ENCODE assay signal across 23 cellular contexts in the genomic region with DNA sequence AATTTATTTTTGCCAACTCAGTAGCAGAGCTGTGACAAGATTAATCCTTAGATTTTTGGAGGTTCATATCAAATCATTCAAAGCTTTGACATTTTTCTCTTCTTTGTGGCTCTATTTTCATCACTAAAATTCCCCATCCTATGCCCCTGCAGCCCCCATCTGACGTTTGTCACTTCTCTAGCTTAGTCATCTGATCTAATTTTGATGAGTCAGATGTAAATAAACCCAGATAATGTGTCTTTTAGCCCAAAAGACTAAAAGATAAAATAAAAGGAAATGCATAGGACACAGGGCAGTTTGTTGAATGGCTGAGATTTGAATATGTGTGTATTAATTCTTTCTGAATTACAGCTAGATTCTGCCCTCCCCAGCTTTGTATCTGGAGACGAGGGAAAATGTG. TPM values are rescaled to one million over a fixed set of nuclear protein-coding genes. Genes with fewer than 3 reads are reported as not detected.
DNase-seq lines count a peak whose midpoint lies in the region; ATAC-seq and TF ChIP-seq lines count a peak whose summit lies in the region.
"Had no signal": no experiment of that assay in that cellular context is flagged by ENCODE, and none has a peak within 500 bp of the region (broad histone marks: within the 10 kb centered on the region; RNA-seq: fewer than 3 reads in every experiment).

No MANE protein-coding gene starts in this region.

- TF ChIP-seq RAD21 in SK-N-SH (IDR thresholded peaks at IDR 0.05; ENCODE audit: low read length) = no peak

- H2AFZ ChIP-seq in SK-N-SH (ENCODE audit: low read depth) = no peak overlapping the region

- intact Hi-C loops in sigmoid colon (cut with DNase I) = no loop called here

- H3K4me3 Mint-ChIP-seq in HFFc6 (peak overlapping the region; percentile 78), chondrocyte (ENCODE audit: unreplicated experiment) (no peak overlapping the region)
- H3K4me3 Mint-ChIP-seq: CD4-positive, alpha-beta T cell; H9; IgD-negative memory B cell had no signal

- H3K9ac ChIP-seq in SK-N-SH = no peak overlapping the region

- H3K36me3 Mint-ChIP-seq in HFFc6 (ENCODE audit: low read depth) (peaks cover 4% of the 10 kb centered on the region; the same call in 1 of the 2 replicates), chondrocyte (ENCODE audit: low read depth) (no peaks in the 10 kb centered on the region)
- H3K36me3 Mint-ChIP-seq: IgD-negative memory B cell had no signal

- H3K27ac ChIP-seq in SK-N-SH (ENCODE audit: low read depth in 2 of 2, low read length in 1 of 2) = peak overlapping the region in 1 of 2 experiments; percentile 44; a peak in 1 of 4 replicates
- peak overlapping the region in 3 of 4 donors; percentile 82 to 86 (median 83) for H3K27ac ChIP-seq in sigmoid colon
- no peak overlapping the region for H3K27ac ChIP-seq in RWPE1
- H3K27ac ChIP-seq: 22Rv1 had no signal

- H3K4me1 ChIP-seq in SK-N-SH (ENCODE audit: control insufficient read depth in 1 of 2, insufficient read depth in 2 of 2, low read depth in 1 of 2, low read length in 1 of 2) = peaks cover 5 to 23% of the 10 kb centered on the region in 2 experiments; a peak in 3 of 4 replicates
- peaks cover 0 to 36% (median 27%) of the 10 kb centered on the region in 4 donors for H3K4me1 ChIP-seq in sigmoid colon
- H3K4me1 ChIP-seq: BE2C had no signal

- no peak overlapping the region for H3K4me3 ChIP-seq in SK-N-SH (ENCODE audit: low read depth in 2 of 2, low read length in 1 of 2)
- H3K4me3 ChIP-seq in sigmoid colon = no peak overlapping the region

- H3K9me3 ChIP-seq in SK-N-SH = no peaks in the 10 kb centered on the region
- H3K9me3 ChIP-seq in sigmoid colon = no peaks in the 10 kb centered on the region
- H3K9me3 ChIP-seq: BE2C had no signal

- POLR2A ChIA-PET in SK-N-SH (lab: Yijun Ruan, JAX) = no interaction called here
- POLR2A ChIA-PET in RWPE1 (lab: Yijun Ruan, JAX; ENCODE audit: low non-redundant PET) = no interaction called here

- ATAC-seq in SK-N-SH treated with all-trans-retinoic acid at 6 μM for 48 hours (no peak), HG03108 (IDR thresholded peaks at IDR 0.05; ENCODE audit: unreplicated experiment) (no peak)
- ATAC-seq: PC-3 had no signal

- DNase-seq in SK-N-SH (no peak), HFFc6 (no peak), chondrocyte (ENCODE audit: low spot score) (no peak), sigmoid colon (no peak), NCI-H345 treated with DMSO at 0.1 percent for 48 hours (lab: John Stamatoyannopoulos, UW; ENCODE audit: unreplicated experiment) (no peak), RWPE1 (ENCODE audit: low spot score) (no peak)
- DNase-seq: BE2C; Calu3; CD4-positive, alpha-beta T cell; DMS53; H9; MV-4-11; NCI-H1436; NCI-H2029; NCI-H2171 treated with DMSO at 0.1 percent for 48 hours; NCI-H774; PC-3 had no signal

- no peak for TF ChIP-seq EP300 in SK-N-SH (IDR thresholded peaks at IDR 0.05; ENCODE audit: borderline replicate concordance in 1 of 2, low read depth in 1 of 2, low read length in 1 of 2)
- no peak for TF ChIP-seq EP300 in sigmoid colon (IDR thresholded peaks at IDR 0.05)

- H3F3A ChIP-seq in SK-N-SH (replicated peaks; ENCODE audit: insufficient read depth) = no peaks in the 10 kb centered on the region

- TF ChIP-seq CTCF in SK-N-SH (IDR thresholded peaks at IDR 0.05) (no peak), HFFc6 (IDR thresholded peaks at IDR 0.05) (no peak), chondrocyte (IDR thresholded peaks at IDR 0.05) (no peak), sigmoid colon (IDR thresholded peaks at IDR 0.05) (no peak), RWPE1 (conservative IDR thresholded peaks at IDR 0.05; ENCODE audit: low read depth) (no peak)

- no peaks in the 10 kb centered on the region for H3K79me2 ChIP-seq in SK-N-SH (ENCODE audit: insufficient read depth)

- no peak for TF ChIP-seq POLR2A in sigmoid colon (IDR thresholded peaks at IDR 0.05)

- no peaks in the 10 kb centered on the region for H3K27me3 ChIP-seq in SK-N-SH (ENCODE audit: insufficient read depth)
- no peaks in the 10 kb centered on the region for H3K27me3 ChIP-seq in sigmoid colon

- H3K4me1 Mint-ChIP-seq in HFFc6 (ENCODE audit: low read depth) (peaks cover 51% of the 10 kb centered on the region), chondrocyte (ENCODE audit: low read depth) (peaks cover 45% of the 10 kb centered on the region)
- H3K4me1 Mint-ChIP-seq: IgD-negative memory B cell had no signal

- H3K27me3 Mint-ChIP-seq in HFFc6 (ENCODE audit: insufficient read depth) = no peaks in the 10 kb centered on the region
- H3K27me3 Mint-ChIP-seq in chondrocyte (ENCODE audit: low read depth) = no peaks in the 10 kb centered on the region

- H3K36me3 ChIP-seq in SK-N-SH (replicated peaks in 1 of 2; ENCODE audit: control insufficient read depth in 1 of 2, insufficient read depth in 2 of 2, low read length in 1 of 2) (no peaks in the 10 kb centered on the region), sigmoid colon (no peaks in the 10 kb centered on the region)
- H3K36me3 ChIP-seq: BE2C had no signal

- CTCF ChIA-PET in SK-N-SH (lab: Yijun Ruan, JAX) (interaction anchor here (0.7 to 1.4 kb wide), 3 partner anchors 12 to 452 kb away, joined by 3 read pairs; no protein-coding TSS in a partner anchor), RWPE1 (lab: Yijun Ruan, JAX) (interaction anchor here (1.2 to 1.3 kb wide), 2 partner anchors 37 to 63 kb away, joined by 3 to 4 read pairs; partner anchors contain the start of gene SNX18)

- H3K9me3 Mint-ChIP-seq in HFFc6 (no peaks in the 10 kb centered on the region), chondrocyte (ENCODE audit: low read depth) (no peaks in the 10 kb centered on the region)
- H3K9me3 Mint-ChIP-seq: CD4-positive, alpha-beta T cell; IgD-negative memory B cell had no signal

- no peaks in the 10 kb centered on the region for H3K9me2 ChIP-seq in SK-N-SH

- no peaks in the 10 kb centered on the region for H4K20me1 ChIP-seq in SK-N-SH (ENCODE audit: insufficient read depth)

- H3K27ac Mint-ChIP-seq in HFFc6 = peak overlapping the region; percentile 84
- peak overlapping the region; percentile 88 for H3K27ac Mint-ChIP-seq in chondrocyte (ENCODE audit: unreplicated experiment)
- H3K27ac Mint-ChIP-seq: CD4-positive, alpha-beta T cell; H9; IgD-negative memory B cell had no signal

- H3K4me2 ChIP-seq in SK-N-SH = peak overlapping the region; percentile 14; the same call in 1 of the 2 replicates

- WGBS in SK-N-SH (ENCODE audit: low lambda C conversion rate) = 38% methylated on average over 2 of the region's 2 CpGs
- WGBS in sigmoid colon, 2 donors = 53 to 64% methylated on average over 2 of the region's 2 CpGs

TF ChIP-seq in SK-N-SH, 30 proteins besides CTCF, POLR2A, EP300 and RAD21 (continues in another document):
- TF ChIP-seq POLR2AphosphoS5 (IDR thresholded peaks at IDR 0.05; ENCODE audit: low read depth, low read length) (no peak), TAF1 (IDR thresholded peaks at IDR 0.05; ENCODE audit: borderline replicate concordance, low read depth, low read length) (no peak), GABPA (IDR thresholded peaks at IDR 0.05; ENCODE audit: low read depth) (no peak), CHD2 (IDR thresholded peaks at IDR 0.05; ENCODE audit: low read length, partially characterized antibody) (no peak), PBX3 (IDR thresholded peaks at IDR 0.05) (no peak)

TF ChIP-seq in SK-N-SH treated with all-trans-retinoic acid at 6 μM for 48 hours, 23 proteins besides CTCF, POLR2A, EP300 and RAD21 (continues in another document):
- TF ChIP-seq TOX (CRISPR knock-in tag; IDR thresholded peaks at IDR 0.05; ENCODE audit: borderline replicate concordance) (no peak), ZNF70 (CRISPR knock-in tag; IDR thresholded peaks at IDR 0.05) (no peak), ZFP3 (CRISPR knock-in tag; IDR thresholded peaks at IDR 0.05) (no peak), ZC3H10 (CRISPR knock-in tag; IDR thresholded peaks at IDR 0.05) (no peak), TSHZ2 (CRISPR knock-in tag; IDR thresholded peaks at IDR 0.05) (no peak)

RNA-seq across cellular contexts. Expression of gene HSPB3, which starts 0.9 kb away (rescaled TPM):
- polyA plus RNA-seq in SK-N-SH (2012; rRNA removed) (3.3 TPM in 2 replicates), sigmoid colon (1 to 10 TPM in 2 of 3 donors, under 1 TPM in 1; 0.23 to 2.4 (median 1.2) TPM)
- 3.1 TPM in 2 replicates for polyA plus RNA-seq in SK-N-SH (2012; cell fraction: cytosol; rRNA removed)
- 3.2 and 4.2 TPM in 2 replicates for polyA plus RNA-seq in SK-N-SH (2012; cell fraction: nucleus; rRNA removed)
- 1 to 10 TPM; 3.3 to 9.6 (median 7.5) TPM for total RNA-seq in HFFc6 (2021; fragmentation: NEBNext Ultra II Directional; extraction: Animal tissue kit (Norgen Biotek cat#: 25700))
- total RNA-seq in chondrocyte (0.37 to 4.8 TPM (median 0.46 TPM) in 3 replicates), sigmoid colon (10 to 100 TPM in 1 of 4 donors, 1 to 10 TPM in 2, under 1 TPM in 1; 0.68 to 17.4 (median 4.6) TPM)
- total RNA-seq: Calu3; CD4-positive, alpha-beta T cell; H9; HT-29; NCI-H460; PC-3 had no signal
- polyA plus RNA-seq: IgD-negative memory B cell had no signal
